In genomic region chr15:52466134-52466701, GRCh38 we compare ENCODE assay signal across 8 cellular contexts.
DNase-seq lines count a peak whose midpoint lies in the region; ATAC-seq and TF ChIP-seq lines count a peak whose summit lies in the region.

No MANE protein-coding gene starts in this region.

- TF ChIP-seq CTCF in upper lobe of left lung (IDR thresholded peaks at IDR 0.05): no peak

- H3K4me1 ChIP-seq in upper lobe of left lung: peaks cover 0 to 12% (median 1%) of the 10 kb centered on the region in 4 donors

- ATAC-seq in HG03097 (IDR thresholded peaks at IDR 0.05; ENCODE audit: low FRiP score, unreplicated experiment) (peak; percentile 90), left lobe of liver (peak; percentile 59), upper lobe of left lung (ENCODE audit: low FRiP score in 2 of 2) (peak; percentile 85 to 92)
- peak; percentile 74 to 77 for ATAC-seq in activated CD4-positive, CD25-positive, alpha-beta regulatory T cell treated with anti-CD3 and anti-CD28 coated beads, Interleukin-2, amount 50 U/mL, for 24 hours

- no peaks in the 10 kb centered on the region for H3K27me3 ChIP-seq in upper lobe of left lung

- DNase-seq in Ammon's horn (ENCODE audit: low spot score) (peak; percentile 64), left lobe of liver (ENCODE audit: low spot score) (no peak), upper lobe of left lung (peak in 1 of 2 donors; percentile 56), DMS153 treated with DMSO at 0.1 percent for 48 hours (lab: John Stamatoyannopoulos, UW; ENCODE audit: unreplicated experiment) (no peak), NCI-H345 (lab: John Stamatoyannopoulos, UW) (no peak)

- peaks cover 0 to 8% (median 2%) of the 10 kb centered on the region in 4 donors for H3K9me3 ChIP-seq in upper lobe of left lung

- TF ChIP-seq POLR2A in GM19099 (IDR thresholded peaks at IDR 0.05; ENCODE audit: extremely low read depth, insufficient read length, low read depth): peak; percentile 69
- TF ChIP-seq POLR2A in upper lobe of left lung (IDR thresholded peaks at IDR 0.05): no peak

- no peaks in the 10 kb centered on the region for H3K36me3 ChIP-seq in upper lobe of left lung

- H3K27ac ChIP-seq in upper lobe of left lung: peak overlapping the region in 1 of 4 donors; percentile 26

- WGBS in upper lobe of left lung, 2 donors: 74 to 75% methylated on average over 1 to 2 of the region's 2 CpGs

- TF ChIP-seq EP300 in upper lobe of left lung (IDR thresholded peaks at IDR 0.05): no peak

- H3K4me3 ChIP-seq in upper lobe of left lung: no peak overlapping the region
